Comparison of ENCODE assay signal across 1 cellular context in the genomic region with DNA sequence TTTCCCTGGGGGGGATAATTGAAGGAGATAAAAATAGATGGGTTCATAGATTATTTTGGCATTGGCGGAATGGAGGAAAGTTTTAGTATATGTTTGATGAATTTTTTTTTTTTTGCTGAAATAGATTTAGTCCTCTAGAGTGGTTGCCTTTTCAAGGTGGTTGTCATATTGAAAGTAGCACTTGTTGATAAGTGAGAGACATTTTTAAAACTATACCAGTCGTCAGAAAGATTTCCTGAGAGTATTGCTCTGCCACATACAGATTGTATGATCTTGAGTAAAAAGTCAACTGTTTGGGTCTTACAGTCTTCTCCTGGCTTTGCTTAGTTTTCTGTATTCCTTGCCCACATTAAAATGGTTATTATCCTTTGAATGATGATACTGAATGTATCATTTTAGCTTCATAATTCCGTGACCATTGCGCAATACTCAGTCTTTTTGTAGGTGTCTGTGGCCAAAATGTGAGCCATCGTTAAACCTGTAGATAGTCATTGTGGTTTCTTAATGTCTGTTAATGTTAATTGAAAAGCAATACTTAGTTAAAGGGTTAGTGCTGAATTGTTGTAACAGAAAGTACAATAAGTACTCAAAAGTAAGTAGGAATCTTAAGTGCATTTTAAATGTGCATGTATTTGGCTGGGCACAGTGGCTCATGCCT.
A peak's percentile ranks its signal among the peaks of the same experiment; 100 is the strongest.
TF ChIP-seq lines count a peak whose summit lies in the region.

No MANE protein-coding gene starts in this region.

TF ChIP-seq in H1, 55 proteins besides CTCF, POLR2A, EP300 and RAD21:
- TF ChIP-seq CEBPB (IDR thresholded peaks at IDR 0.05; ENCODE audit: low read depth, low read length) (peak; percentile 93), YY1 (IDR thresholded peaks at IDR 0.05; ENCODE audit: low read depth, low read length) (no peak)
